ENCODE assay signal across 21 cellular contexts in genomic region chr4:147284935-147285334, GRCh38.
A peak's percentile ranks its signal among the peaks of the same experiment; 100 is the strongest.
DNase-seq lines count a peak whose midpoint lies in the region; ATAC-seq, FAIRE-seq and TF ChIP-seq lines count a peak whose summit lies in the region.
"Had no signal": no experiment of that assay in that cellular context is flagged by ENCODE, and none has a peak within 500 bp of the region (broad histone marks: within the 10 kb centered on the region; RNA-seq: fewer than 3 reads in every experiment).

No MANE protein-coding gene starts in this region.

- H3K4me3 ChIP-seq in RWPE2 (ENCODE audit: severe bottlenecking) (no peak overlapping the region), epithelial cell of esophagus (ENCODE audit: low read length) (no peak overlapping the region), trophoblast cell (ENCODE audit: low read depth, low read length) (no peak overlapping the region)
- H3K4me3 ChIP-seq: BLaER1, GM12878, GM23338 had no signal

- H3K27me3 ChIP-seq in RWPE2 (ENCODE audit: insufficient read depth, poor library complexity, severe bottlenecking) (no peaks in the 10 kb centered on the region), foreskin keratinocyte (no peaks in the 10 kb centered on the region), trophoblast cell (ENCODE audit: insufficient read depth, low read length) (no peaks in the 10 kb centered on the region)
- H3K27me3 ChIP-seq: BLaER1 had no signal

- H3K9me3 ChIP-seq in RWPE2 (ENCODE audit: severe bottlenecking) (peaks cover 2% of the 10 kb centered on the region), trophoblast cell (ENCODE audit: insufficient read depth, low read depth, low read length) (no peaks in the 10 kb centered on the region)
- H3K9me3 ChIP-seq: BLaER1, Caco-2 had no signal

- no peak for DNase-seq in RWPE2 (ENCODE audit: low spot score)
- peak; percentile 68 for DNase-seq in epithelial cell of esophagus (ENCODE audit: low read depth)
- DNase-seq in foreskin keratinocyte, result peak; percentile 58 to 79
- peak; percentile 42 to 84 for DNase-seq in trophoblast cell
- no peak for DNase-seq in activated T-cell treated with anti-CD3 and anti-CD28 coated beads, Interleukin-2, amount 50 U/mL, for 4 hours
- no peak for DNase-seq in NCI-H187 treated with DMSO at 0.1 percent for 48 hours (lab: John Stamatoyannopoulos, UW)
- no peak for DNase-seq in GM12891 (ENCODE audit: insufficient read length, low spot score)
- DNase-seq: Caco-2; CD4-positive, CD25-positive, alpha-beta regulatory T cell; CD8-positive, alpha-beta T cell; DMS153; DMS79; GDM1; H9 had no signal

- H2AK5ac ChIP-seq in trophoblast cell (ENCODE audit: low read length), result no peak overlapping the region

- no peak overlapping the region for H3K4me3 Mint-ChIP-seq in activated T-cell treated with anti-CD3 and anti-CD28 coated beads, Interleukin-2, amount 50 U/mL, for 4 hours
- H3K4me3 Mint-ChIP-seq: B cell; CD4-positive, CD25-positive, alpha-beta regulatory T cell; CD8-positive, alpha-beta T cell; GM23338; H9 had no signal

- H3K4me1 ChIP-seq in RWPE2 (ENCODE audit: insufficient read depth, poor library complexity, severe bottlenecking) (peaks cover 7% of the 10 kb centered on the region), foreskin keratinocyte (peaks cover 15% of the 10 kb centered on the region), trophoblast cell (ENCODE audit: control insufficient read depth in 1 of 2, insufficient read depth in 2 of 2, low read length in 2 of 2) (no peaks in the 10 kb centered on the region)
- H3K4me1 ChIP-seq: BLaER1, Caco-2 had no signal

- TF ChIP-seq POLR2A in GM12891 (IDR thresholded peaks at IDR 0.05; ENCODE audit: low read depth, low read length), result no peak

- no peaks in the 10 kb centered on the region for H3K4me1 Mint-ChIP-seq in activated T-cell treated with anti-CD3 and anti-CD28 coated beads, Interleukin-2, amount 50 U/mL, for 4 hours (ENCODE audit: low read depth)
- H3K4me1 Mint-ChIP-seq: B cell; CD4-positive, CD25-positive, alpha-beta regulatory T cell; GM23338; H9 had no signal

- peaks cover 4% of the 10 kb centered on the region for H3K9me3 Mint-ChIP-seq in activated T-cell treated with anti-CD3 and anti-CD28 coated beads, Interleukin-2, amount 50 U/mL, for 4 hours
- H3K9me3 Mint-ChIP-seq: CD8-positive, alpha-beta T cell; H9 had no signal

- no peak overlapping the region for H3K23ac ChIP-seq in trophoblast cell (ENCODE audit: low read length)

- peak overlapping the region; percentile 21 for H3K27ac ChIP-seq in RWPE2 (ENCODE audit: poor library complexity, severe bottlenecking)
- no peak overlapping the region for H3K27ac ChIP-seq in foreskin keratinocyte
- H3K27ac ChIP-seq in trophoblast cell (ENCODE audit: low read depth, low read length), result no peak overlapping the region
- H3K27ac ChIP-seq: BLaER1, C4-2B had no signal

- no peak overlapping the region for H3K4ac ChIP-seq in trophoblast cell (ENCODE audit: low read depth, low read length)

- H3K14ac ChIP-seq in trophoblast cell (ENCODE audit: low read length), result no peak overlapping the region

- TF ChIP-seq CTCF in RWPE2 (IDR thresholded peaks at IDR 0.05; ENCODE audit: poor library complexity, severe bottlenecking), result no peak
- no peak for TF ChIP-seq CTCF in epithelial cell of esophagus (IDR thresholded peaks at IDR 0.05; ENCODE audit: insufficient read depth, low read depth, low read length, missing control alignments)
- no peak for TF ChIP-seq CTCF in foreskin keratinocyte (conservative IDR thresholded peaks at IDR 0.05)

- H3K18ac ChIP-seq in trophoblast cell (ENCODE audit: low read length), result no peak overlapping the region

- no peak overlapping the region for H3K4me2 ChIP-seq in trophoblast cell (ENCODE audit: low read length)
- H3K4me2 ChIP-seq: BLaER1, GM23338 had no signal

- H4K12ac ChIP-seq in trophoblast cell (ENCODE audit: low read depth, low read length), result no peak overlapping the region

- H3K36me3 ChIP-seq in RWPE2 (ENCODE audit: low read depth) (no peaks in the 10 kb centered on the region), trophoblast cell (ENCODE audit: control insufficient read depth in 1 of 2, insufficient read depth in 2 of 2, low read length in 2 of 2) (no peaks in the 10 kb centered on the region)
- H3K36me3 ChIP-seq: BLaER1 had no signal

- H2BK12ac ChIP-seq in trophoblast cell (ENCODE audit: low read length), result no peak overlapping the region

- ATAC-seq in RWPE2 (ENCODE audit: low read depth), result peak; percentile 78
- peak; percentile 84 for ATAC-seq in foreskin keratinocyte
- ATAC-seq in activated T-cell treated with anti-CD3 and anti-CD28 coated beads, Interleukin-2, amount 50 U/mL, for 4 hours, result no peak
- ATAC-seq: CD8-positive, alpha-beta T cell; GM12878; GM23338; HCT116 had no signal

- WGBS in trophoblast cell (ENCODE audit: extremely low coverage, insufficient coverage, insufficient read length), result no CpG with 5 or more reads among the region's 1 CpG

- H3K36me3 Mint-ChIP-seq in activated T-cell treated with anti-CD3 and anti-CD28 coated beads, Interleukin-2, amount 50 U/mL, for 4 hours (ENCODE audit: insufficient read depth), result no peaks in the 10 kb centered on the region
- H3K36me3 Mint-ChIP-seq: CD4-positive, CD25-positive, alpha-beta regulatory T cell; CD8-positive, alpha-beta T cell had no signal

- H3K79me1 ChIP-seq in trophoblast cell (ENCODE audit: low read length), result no peaks in the 10 kb centered on the region

- H4K91ac ChIP-seq in trophoblast cell (ENCODE audit: low read depth, low read length), result no peak overlapping the region

- H3K79me2 ChIP-seq in trophoblast cell (ENCODE audit: control insufficient read depth, insufficient read depth, low read length, poor library complexity), result no peaks in the 10 kb centered on the region

- no peak overlapping the region for H2BK120ac ChIP-seq in trophoblast cell (ENCODE audit: insufficient read depth, low read length, poor library complexity)

- no peak overlapping the region for H2BK5ac ChIP-seq in trophoblast cell (ENCODE audit: low read depth, low read length, poor library complexity)

- H4K8ac ChIP-seq in trophoblast cell (ENCODE audit: low read depth, low read length), result no peak overlapping the region

- no peak for FAIRE-seq in GM12891 (lab: Jason Lieb, UNC)
- FAIRE-seq: GM12878, GM18507 had no signal

- H2AFZ ChIP-seq in trophoblast cell (ENCODE audit: insufficient read depth, low read length, poor library complexity), result no peak overlapping the region
- H2AFZ ChIP-seq: GM23338 had no signal

- H3K27me3 Mint-ChIP-seq in activated T-cell treated with anti-CD3 and anti-CD28 coated beads, Interleukin-2, amount 50 U/mL, for 4 hours (ENCODE audit: low read depth), result no peaks in the 10 kb centered on the region
- H3K27me3 Mint-ChIP-seq: B cell; CD4-positive, CD25-positive, alpha-beta regulatory T cell had no signal

- H3K9ac ChIP-seq in trophoblast cell (ENCODE audit: low read length), result no peak overlapping the region
- H3K9ac ChIP-seq: BLaER1 had no signal

TF ChIP-seq in GM12891, 5 proteins besides CTCF, POLR2A, EP300 and RAD21:
- TF ChIP-seq TAF1 (IDR thresholded peaks at IDR 0.05; ENCODE audit: low read depth, low read length) (no peak), PAX5 (IDR thresholded peaks at IDR 0.05; ENCODE audit: insufficient read depth, low read length, severe bottlenecking) (no peak), POLR2AphosphoS5 (IDR thresholded peaks at IDR 0.05; ENCODE audit: low read depth, low read length) (no peak), SPI1 (IDR thresholded peaks at IDR 0.05; ENCODE audit: low read depth, low read length) (no peak), POU2F2 (IDR thresholded peaks at IDR 0.05; ENCODE audit: low read depth, low read length) (no peak)

Comparison
In these comparisons a context has a peak if more than half of its experiments do, and no peak if none do; other contexts are left out.
1. ATAC-seq: peak in RWPE2 (single experiment) and foreskin keratinocyte (single experiment); none in activated T-cell treated with anti-CD3 and anti-CD28 coated beads, Interleukin-2, amount 50 U/mL, for 4 hours (0 of 2).
2. DNase-seq: peak in epithelial cell of esophagus (single experiment), foreskin keratinocyte (2 of 2) and trophoblast cell (2 of 2); none in RWPE2 (single experiment), activated T-cell treated with anti-CD3 and anti-CD28 coated beads, Interleukin-2, amount 50 U/mL, for 4 hours (single experiment), NCI-H187 treated with DMSO at 0.1 percent for 48 hours (single experiment) and GM12891 (single experiment).